In genomic region chr20:60516442-60516841, GRCh38 we compare ENCODE assay signal across 8 cellular contexts.
"Had no signal": no experiment of that assay in that cellular context is flagged by ENCODE, and none has a peak within 500 bp of the region (broad histone marks: within the 10 kb centered on the region; RNA-seq: fewer than 3 reads in every experiment).

No MANE protein-coding gene starts in this region.

- H3K4me3 ChIP-seq: GM23248 had no signal

- H3K9ac ChIP-seq: GM23248 had no signal

- FAIRE-seq: H54 had no signal

- DNase-seq: GM23248, GOT3, H9, HCEC 1CT, Karpas-422, KG1 had no signal

- H2AFZ ChIP-seq: GM23248 had no signal

- H3K27ac ChIP-seq: GM23248, HL-60 had no signal
